20 cellular contexts compared by ENCODE assay signal in the genomic region with DNA sequence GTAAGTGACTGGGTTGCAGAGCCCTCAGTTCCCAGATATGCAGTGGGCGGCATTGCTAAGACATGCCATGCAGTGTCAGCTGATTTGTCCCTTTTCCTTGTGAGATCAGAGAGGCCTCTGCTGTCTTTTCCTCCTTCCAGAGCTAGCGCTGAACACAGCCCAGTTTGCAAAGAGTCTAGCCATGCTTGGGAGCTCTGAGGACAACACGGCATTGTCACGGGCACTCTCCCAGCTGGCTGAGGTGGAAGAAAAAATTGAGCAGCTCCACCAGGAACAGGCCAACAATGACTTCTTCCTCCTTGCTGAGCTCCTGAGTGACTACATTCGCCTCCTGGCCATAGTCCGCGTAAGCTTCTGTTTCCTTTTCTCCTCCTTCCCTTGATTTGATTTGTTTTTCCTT.
"Had no signal": no experiment of that assay in that cellular context is flagged by ENCODE, and none has a peak within 500 bp of the region (broad histone marks: within the 10 kb centered on the region; RNA-seq: fewer than 3 reads in every experiment).

No MANE protein-coding gene starts in this region.

- H3K27ac Mint-ChIP-seq: activated CD4-positive, alpha-beta T cell treated with anti-CD3 and anti-CD28 coated beads, Interleukin-2, amount 10 ng/mL, durations not matched to agents 24 days and 14 days had no signal

- ATAC-seq: naive thymus-derived CD4-positive, alpha-beta T cell; pancreas; stimulated activated naive B cell treated with anti-CD40 and anti-IgM and Interleukin-4, amounts not matched to agents 10 μg/mL and 1 μg/mL and 100 μg/mL, for 72 hours had no signal

- DNase-seq: activated CD4-positive, alpha-beta T cell treated with anti-CD3 and anti-CD28 coated beads, Interleukin-2, amount 10 ng/mL, durations not matched to agents 24 days and 14 days; activated CD4-positive, CD25-positive, alpha-beta regulatory T cell; activated CD8-positive, alpha-beta memory T cell treated with anti-CD3 and anti-CD28 coated beads for 24 hours; activated naive CD4-positive, alpha-beta T cell; effector CD4-positive, alpha-beta T cell; foreskin fibroblast; glutamatergic neuron; immature natural killer cell; left cardiac atrium; naive thymus-derived CD4-positive, alpha-beta T cell; pancreas; stimulated activated CD4-positive, alpha-beta T cell treated with anti-CD3 and anti-CD28 coated beads, Interleukin-15, amount 100 ng/mL, for 24 hours; stimulated activated CD4-positive, alpha-beta T cell treated with anti-CD3 and anti-CD28 coated beads, Interleukin-4, amount 100 ng/mL, for 1 hour; stimulated activated naive B cell treated with anti-CD40 and anti-IgM and Interleukin-4, amounts not matched to agents 10 μg/mL and 1 μg/mL and 100 μg/mL, for 72 hours; transverse colon had no signal

- H3K27me3 Mint-ChIP-seq: activated CD4-positive, alpha-beta T cell treated with anti-CD3 and anti-CD28 coated beads, Interleukin-2, amount 10 ng/mL, durations not matched to agents 24 days and 14 days; naive thymus-derived CD4-positive, alpha-beta T cell; stimulated activated naive B cell treated with anti-CD40 and anti-IgM and Interleukin-4, amounts not matched to agents 10 μg/mL and 1 μg/mL and 100 μg/mL, for 72 hours had no signal

- H3K4me3 Mint-ChIP-seq: activated CD4-positive, alpha-beta T cell treated with anti-CD3 and anti-CD28 coated beads, Interleukin-2, amount 10 ng/mL, durations not matched to agents 24 days and 14 days; immature natural killer cell; naive thymus-derived CD4-positive, alpha-beta T cell; stimulated activated naive B cell treated with anti-CD40 and anti-IgM and Interleukin-4, amounts not matched to agents 10 μg/mL and 1 μg/mL and 100 μg/mL, for 72 hours had no signal

- H3K9me3 Mint-ChIP-seq: activated CD4-positive, alpha-beta T cell treated with anti-CD3 and anti-CD28 coated beads, Interleukin-2, amount 10 ng/mL, durations not matched to agents 24 days and 14 days; immature natural killer cell; naive thymus-derived CD4-positive, alpha-beta T cell; stimulated activated naive B cell treated with anti-CD40 and anti-IgM and Interleukin-4, amounts not matched to agents 10 μg/mL and 1 μg/mL and 100 μg/mL, for 72 hours had no signal

- H3K4me3 ChIP-seq: cardiac muscle cell, coronary artery, lung, pancreas, SJSA1, skin epidermis, transverse colon had no signal

- H3K27ac ChIP-seq: cardiac muscle cell, coronary artery, pancreas, SJSA1, skin epidermis, transverse colon had no signal

- H3K27me3 ChIP-seq: cardiac muscle cell, pancreas, SJSA1, transverse colon had no signal
